Comparison of ENCODE assay signal across 1 cellular context in genomic region chr6:1363729-1364572, GRCh38.
TF ChIP-seq lines count a peak whose summit lies in the region.

No MANE protein-coding gene starts in this region.

TF ChIP-seq in H1, 55 proteins besides CTCF, POLR2A, EP300 and RAD21 (continued from another document):
- TF ChIP-seq CHD7 (IDR thresholded peaks at IDR 0.05; ENCODE audit: insufficient replicate concordance, low read length) (no peak), TAF1 (IDR thresholded peaks at IDR 0.05; ENCODE audit: low read depth, low read length) (no peak), SP1 (IDR thresholded peaks at IDR 0.05; ENCODE audit: low read depth, low read length) (no peak), KDM1A (IDR thresholded peaks at IDR 0.05; ENCODE audit: borderline replicate concordance, low read length) (no peak), E2F6 (IDR thresholded peaks at IDR 0.05) (no peak), MAFK (IDR thresholded peaks at IDR 0.05; ENCODE audit: low read depth, low read length) (no peak), CTBP2 (IDR thresholded peaks at IDR 0.05; ENCODE audit: borderline replicate concordance, insufficient read depth, insufficient read length, low read length) (no peak)
